ENCODE assay signal across 19 cellular contexts in genomic region chr10:29319205-29319781, GRCh38. TPM values are rescaled to one million over a fixed set of nuclear protein-coding genes. Genes with fewer than 3 reads are reported as not detected.
DNase-seq lines count a peak whose midpoint lies in the region; ATAC-seq, FAIRE-seq and TF ChIP-seq lines count a peak whose summit lies in the region.
"Had no signal": no experiment of that assay in that cellular context is flagged by ENCODE, and none has a peak within 500 bp of the region (broad histone marks: within the 10 kb centered on the region; RNA-seq: fewer than 3 reads in every experiment).

No MANE protein-coding gene starts in this region.

- peak overlapping the region; percentile 32 for H2AFZ ChIP-seq in IMR-90 (replicated peaks; ENCODE audit: low read length, poor library complexity)
- peak overlapping the region; percentile 14 for H2AFZ ChIP-seq in parathyroid adenoma

- H3K4me3 Mint-ChIP-seq in HFFc6: no peak overlapping the region

- BruUV-seq in IMR-90 (replicated peaks; lab: Mats Ljungman, UMichigan): no TSS peak

- intact Hi-C loops in IMR-90 (cut with micrococcal nuclease): no loop called here
- intact Hi-C loops in kidney (cut with DNase I): no loop called here
- intact Hi-C loops in esophagus squamous epithelium (cut with DNase I): no loop called here

- H3K4me3 ChIP-seq in IMR-90 (ENCODE audit: insufficient read depth, low read depth, low read length): no peak overlapping the region
- H3K4me3 ChIP-seq in kidney (ENCODE audit: low read length in 2 of 2): no peak overlapping the region
- H3K4me3 ChIP-seq in parathyroid adenoma (ENCODE audit: low read depth, low read length): peak overlapping the region; percentile 31
- no peak overlapping the region for H3K4me3 ChIP-seq in esophagus squamous epithelium

- FAIRE-seq in kidney (lab: Jason Lieb, UNC): no peak
- FAIRE-seq: islet of Langerhans had no signal

- H3K14ac ChIP-seq in IMR-90 (replicated peaks; ENCODE audit: low read depth, low read length): no peak overlapping the region

- no peak overlapping the region for H2BK15ac ChIP-seq in IMR-90 (ENCODE audit: low read depth, low read length)

- TF ChIP-seq CTCF in IMR-90 (conservative IDR thresholded peaks at IDR 0.05; ENCODE audit: low read depth, low read length): no peak
- TF ChIP-seq CTCF in VCaP (conservative IDR thresholded peaks at IDR 0.05): no peak
- TF ChIP-seq CTCF in kidney (IDR thresholded peaks at IDR 0.05; ENCODE audit: borderline replicate concordance, extremely low read depth, insufficient read depth): no peak
- TF ChIP-seq CTCF in parathyroid adenoma (IDR thresholded peaks at IDR 0.05): no peak
- no peak for TF ChIP-seq CTCF in HFFc6 (IDR thresholded peaks at IDR 0.05)
- no peak for TF ChIP-seq CTCF in esophagus squamous epithelium (IDR thresholded peaks at IDR 0.05)

- H3K27me3 ChIP-seq in IMR-90 (ENCODE audit: control insufficient read depth, insufficient read depth, low read length) (peaks cover 28% of the 10 kb centered on the region), parathyroid adenoma (ENCODE audit: control insufficient read depth, insufficient read depth, low read length) (no peaks in the 10 kb centered on the region), esophagus squamous epithelium (peaks cover 0 to 14% (median 0%) of the 10 kb centered on the region in 4 donors)

- H3K4me1 Mint-ChIP-seq in HFFc6 (ENCODE audit: low read depth): peaks cover 31% of the 10 kb centered on the region

- no peak overlapping the region for H4K91ac ChIP-seq in IMR-90 (ENCODE audit: insufficient read depth, low read depth, low read length)

- no peaks in the 10 kb centered on the region for H3K9me3 Mint-ChIP-seq in HFFc6
- H3K9me3 Mint-ChIP-seq: natural killer cell had no signal

- no peak overlapping the region for H2AK9ac ChIP-seq in IMR-90 (replicated peaks; ENCODE audit: low read depth, low read length, poor library complexity)

- in situ Hi-C loops in IMR-90 (cut with MboI; ENCODE audit: low sequenced_read_pairs): no loop called here

- CTCF ChIA-PET in IMR-90 (lab: Yijun Ruan, JAX): no interaction called here

- ATAC-seq in IMR-90 (ENCODE audit: low read depth): no peak
- no peak for ATAC-seq in GM21423 (IDR thresholded peaks at IDR 0.05; ENCODE audit: unreplicated experiment)

- TF ChIP-seq POLR2A in IMR-90 (IDR thresholded peaks at IDR 0.05; ENCODE audit: low read depth, low read length) (no peak), esophagus squamous epithelium (IDR thresholded peaks at IDR 0.05) (no peak)

- no peak overlapping the region for H2BK5ac ChIP-seq in IMR-90 (ENCODE audit: low read depth, low read length, poor library complexity, severe bottlenecking)

- H3K4ac ChIP-seq in IMR-90 (ENCODE audit: low read depth, low read length): no peak overlapping the region

- peaks cover 29% of the 10 kb centered on the region for H3K27me3 Mint-ChIP-seq in HFFc6 (ENCODE audit: insufficient read depth)

- H3K79me1 ChIP-seq in IMR-90 (ENCODE audit: low read depth in 1 of 2, low read length in 2 of 2): no peaks in the 10 kb centered on the region

- H3K9me1 ChIP-seq in IMR-90 (ENCODE audit: insufficient read depth, low read length): peaks cover 4% of the 10 kb centered on the region; the same call in 1 of the 2 replicates

- no peak overlapping the region for H3K9ac ChIP-seq in IMR-90 (ENCODE audit: low read depth, low read length)
- no peak overlapping the region for H3K9ac ChIP-seq in kidney (ENCODE audit: low read length in 2 of 2)
- H3K9ac ChIP-seq in parathyroid adenoma: no peak overlapping the region

- H3K23ac ChIP-seq in IMR-90 (ENCODE audit: low read depth, low read length): no peak overlapping the region

- H3K79me2 ChIP-seq in parathyroid adenoma: no peaks in the 10 kb centered on the region

- no peak overlapping the region for H3K27ac ChIP-seq in IMR-90 (ENCODE audit: insufficient read depth, low read length)
- peak overlapping the region; percentile 81 for H3K27ac ChIP-seq in VCaP
- H3K27ac ChIP-seq in kidney (ENCODE audit: low read depth in 2 of 2, low read length in 2 of 2): peak overlapping the region; percentile 26 to 55
- H3K27ac ChIP-seq in parathyroid adenoma: peak overlapping the region; percentile 96
- H3K27ac ChIP-seq in esophagus squamous epithelium: no peak overlapping the region

- H3K18ac ChIP-seq in IMR-90 (ENCODE audit: low read depth, low read length): no peak overlapping the region; the same call in 1 of the 2 replicates

- no peak overlapping the region for H3K56ac ChIP-seq in IMR-90 (ENCODE audit: extremely low read depth, insufficient read depth, low read length)

- peaks cover 9% of the 10 kb centered on the region for H3K4me1 ChIP-seq in IMR-90 (ENCODE audit: control insufficient read depth, insufficient read depth, low read length)
- H3K4me1 ChIP-seq in kidney (ENCODE audit: control insufficient read depth in 1 of 2, insufficient read depth in 1 of 2, low read depth in 1 of 2, low read length in 2 of 2): peaks cover 3 to 7% of the 10 kb centered on the region in 2 donors
- H3K4me1 ChIP-seq in parathyroid adenoma: peaks cover 58% of the 10 kb centered on the region
- peaks cover 0 to 7% (median 0%) of the 10 kb centered on the region in 3 donors for H3K4me1 ChIP-seq in esophagus squamous epithelium

- DNase-seq in IMR-90 (no peak), kidney (no peak), HFFc6 (no peak), activated gamma-delta T cell (lab: John Stamatoyannopoulos, UW) (no peak), esophagus squamous epithelium (lab: John Stamatoyannopoulos, UW) (no peak)
- DNase-seq: activated CD4-positive, alpha-beta T cell treated with anti-CD3 and anti-CD28 coated beads, Interleukin-2, amount 50 U/mL, for 4 hours; activated effector memory CD4-positive, alpha-beta T cell treated with anti-CD3 and anti-CD28 coated beads, Interleukin-2, amount 50 U/mL, for 16 hours; DND-41; HCEC 1CT; natural killer cell; T-helper 2 cell had no signal

- no peak overlapping the region for H3K27ac Mint-ChIP-seq in HFFc6
- H3K27ac Mint-ChIP-seq: natural killer cell had no signal

- H3K4me2 ChIP-seq in IMR-90 (ENCODE audit: low read depth, low read length): no peak overlapping the region
- H3K4me2 ChIP-seq in parathyroid adenoma (ENCODE audit: low read length): peak overlapping the region; percentile 62

- H2BK20ac ChIP-seq in IMR-90 (ENCODE audit: low read depth, low read length): no peak overlapping the region

- no peak overlapping the region for H2BK120ac ChIP-seq in IMR-90 (ENCODE audit: low read depth, low read length)

- dilution Hi-C loops in IMR-90 (cut with HindIII; ENCODE audit: low sequenced_read_pairs, unreplicated experiment): no loop called here

- POLR2A ChIA-PET in IMR-90 (lab: Charles Lee; ENCODE audit: unreplicated experiment): no interaction called here

- H4K5ac ChIP-seq in IMR-90 (ENCODE audit: low read depth, low read length): no peak overlapping the region

- H3K9me3 ChIP-seq in IMR-90 (ENCODE audit: control insufficient read depth, insufficient read depth, low read length) (no peaks in the 10 kb centered on the region), kidney (ENCODE audit: control insufficient read depth in 1 of 2, low read length in 2 of 2) (no peaks in the 10 kb centered on the region), parathyroid adenoma (ENCODE audit: control insufficient read depth, low read length) (no peaks in the 10 kb centered on the region), esophagus squamous epithelium (no peaks in the 10 kb centered on the region)

- no peak overlapping the region for H4K8ac ChIP-seq in IMR-90 (ENCODE audit: low read depth in 2 of 2, low read length in 2 of 2)

- H2AK5ac ChIP-seq in IMR-90 (ENCODE audit: low read depth, low read length): no peak overlapping the region

- no peaks in the 10 kb centered on the region for H3K36me3 ChIP-seq in IMR-90 (ENCODE audit: control insufficient read depth, insufficient read depth, low read length)
- H3K36me3 ChIP-seq in kidney (ENCODE audit: control insufficient read depth in 1 of 2, insufficient read depth in 2 of 2, low read length in 2 of 2): no peaks in the 10 kb centered on the region
- no peaks in the 10 kb centered on the region for H3K36me3 ChIP-seq in parathyroid adenoma (ENCODE audit: control insufficient read depth, insufficient read depth, low read length)
- H3K36me3 ChIP-seq in esophagus squamous epithelium: no peaks in the 10 kb centered on the region

- H4K20me1 ChIP-seq in IMR-90 (ENCODE audit: insufficient read depth, low read length): no peaks in the 10 kb centered on the region

- WGBS in IMR-90 (ENCODE audit: extremely low coverage in 2 of 2, insufficient read length in 1 of 2), 2 experiments: 48% methylated on average over 7 of the region's 13 CpGs; no CpG with 5 or more reads in 1 of the 2 experiments
- 80 to 83% methylated on average over 2 to 12 of the region's 13 CpGs for WGBS in esophagus squamous epithelium, 2 donors

- H3K36me3 Mint-ChIP-seq in HFFc6 (ENCODE audit: low read depth): no peaks in the 10 kb centered on the region
- H3K36me3 Mint-ChIP-seq: natural killer cell had no signal

- no peak for TF ChIP-seq RAD21 in IMR-90 (IDR thresholded peaks at IDR 0.05; ENCODE audit: low read length)

TF ChIP-seq in IMR-90, 13 proteins besides CTCF, POLR2A, EP300 and RAD21:
- TF ChIP-seq BHLHE40 (IDR thresholded peaks at IDR 0.05; ENCODE audit: low read depth, low read length) (no peak), NFE2L2 (IDR thresholded peaks at IDR 0.05; ENCODE audit: low read depth, low read length) (no peak)

RNA-seq across cellular contexts. Expression of gene LYZL1, which starts 30.4 kb away (rescaled TPM):
- total RNA-seq in IMR-90 (2012; rRNA removed) (not detected in 2 replicates), kidney (not detected), esophagus squamous epithelium (not detected)
- polyA plus RNA-seq in IMR-90 (2012; rRNA removed) (not detected in 2 replicates), kidney (ENCODE audit: insufficient read depth, low read depth, low replicate concordance) (not detected)
- polyA plus RNA-seq in IMR-90 (2012; cell fraction: cytosol; rRNA removed): not detected in 2 replicates
- polyA plus RNA-seq in IMR-90 (2012; cell fraction: nucleus; rRNA removed; ENCODE audit: low replicate concordance): not detected in 2 replicates
- not detected for total RNA-seq in HFFc6 (2021; fragmentation: NEBNext Ultra II Directional; extraction: Animal tissue kit (Norgen Biotek cat#: 25700))
- total RNA-seq: dermis microvascular lymphatic vessel endothelial cell, endothelial cell of umbilical vein, natural killer cell, urinary bladder had no signal
- polyA plus RNA-seq: adipose tissue, endothelial cell of umbilical vein, urinary bladder had no signal

Comparison
In these comparisons a context has a peak if more than half of its experiments do, and no peak if none do; other contexts are left out.
1. H3K27ac ChIP-seq: peak in VCaP (single experiment), kidney (2 of 2) and parathyroid adenoma (single experiment); none in IMR-90 (single experiment) and esophagus squamous epithelium (0 of 4).